In the genomic region with DNA sequence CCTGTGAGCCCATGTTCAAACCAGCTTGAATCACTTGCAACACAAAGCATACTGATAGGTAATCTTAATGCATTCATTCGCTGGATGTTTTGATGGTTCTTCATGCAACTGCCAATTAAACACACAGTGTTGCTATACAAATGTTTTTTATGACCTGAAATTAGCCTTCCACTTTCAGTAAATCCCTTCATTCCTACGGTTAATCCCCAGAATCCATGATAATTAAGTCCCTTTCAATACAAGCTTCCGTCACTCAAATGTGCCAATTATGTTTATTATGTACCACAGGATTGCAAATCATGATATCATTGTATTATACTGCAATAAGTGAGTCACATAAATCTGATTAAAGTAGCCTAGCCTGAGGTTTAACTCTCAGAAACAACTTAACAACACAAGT, we compare ENCODE assay signal across 22 cellular contexts.
"Had no signal": no experiment of that assay in that cellular context is flagged by ENCODE, and none has a peak within 500 bp of the region (broad histone marks: within the 10 kb centered on the region; RNA-seq: fewer than 3 reads in every experiment).

No MANE protein-coding gene starts in this region.

- DNase-seq: dorsolateral prefrontal cortex; effector CD4-positive, alpha-beta T cell; hypothalamus; immature natural killer cell; islet precursor cell; left ventricle myocardium superior; lower lobe of right lung; naive thymus-derived CD8-positive, alpha-beta T cell; nephron progenitor cell; nucleus accumbens; right cardiac atrium; sigmoid colon; stimulated activated CD4-positive, alpha-beta T cell treated with anti-CD3 and anti-CD28 coated beads, Interleukin-15, amount 100 ng/mL, for 24 hours; stimulated activated CD4-positive, alpha-beta T cell treated with anti-CD3 and anti-CD28 coated beads, Interleukin-4, amount 100 ng/mL, for 1 hour; stimulated activated CD8-positive, alpha-beta memory T cell treated with anti-CD3 and anti-CD28 coated beads, Interleukin-4, amount 100 ng/mL, for 48 hours; stimulated activated naive CD4-positive, alpha-beta T cell; stomach; thyroid gland; trophoblast cell had no signal

- H3K4me3 ChIP-seq: dorsolateral prefrontal cortex, lower lobe of right lung, prostate gland, sigmoid colon, skin epidermis, stomach, thyroid gland, vagina had no signal
